Comparison of ENCODE assay signal across 17 cellular contexts in genomic region chr17:2017274-2017941, GRCh38.
DNase-seq lines count a peak whose midpoint lies in the region; ATAC-seq, FAIRE-seq and TF ChIP-seq lines count a peak whose summit lies in the region.
"Had no signal": no experiment of that assay in that cellular context is flagged by ENCODE, and none has a peak within 500 bp of the region (broad histone marks: within the 10 kb centered on the region; RNA-seq: fewer than 3 reads in every experiment).

No MANE protein-coding gene starts in this region.

- no peak overlapping the region for H3K4me3 Mint-ChIP-seq in memory B cell
- H3K4me3 Mint-ChIP-seq: activated CD4-positive, alpha-beta T cell treated with anti-CD3 and anti-CD28 coated beads for 36 hours; naive thymus-derived CD8-positive, alpha-beta T cell had no signal

- peaks cover 4% of the 10 kb centered on the region for H3K9me3 Mint-ChIP-seq in memory B cell
- H3K9me3 Mint-ChIP-seq: naive thymus-derived CD8-positive, alpha-beta T cell had no signal

- H3K4me1 Mint-ChIP-seq in memory B cell, result peaks cover 4% of the 10 kb centered on the region
- H3K4me1 Mint-ChIP-seq: activated CD4-positive, alpha-beta T cell treated with anti-CD3 and anti-CD28 coated beads for 36 hours had no signal

- peak; percentile 60 for FAIRE-seq in GM18507 (lab: Jason Lieb, UNC)
- FAIRE-seq: G401.6 had no signal

- in situ Hi-C loops in GM13977 (cut with MboI; ENCODE audit: low pct_unique_long_range_greater_than_20kb, low sequenced_read_pairs, unreplicated experiment), result no loop called here

- peak overlapping the region; percentile 28 for H3K27ac Mint-ChIP-seq in memory B cell
- H3K27ac Mint-ChIP-seq: activated CD4-positive, alpha-beta T cell treated with anti-CD3 and anti-CD28 coated beads for 36 hours had no signal

- peak; percentile 52 for DNase-seq in Ammon's horn (ENCODE audit: low spot score)
- DNase-seq in GM18507 (ENCODE audit: extremely low spot score, insufficient read length, low read depth), result no peak
- DNase-seq in RPMI8226, result peak; percentile 82
- DNase-seq in memory B cell (ENCODE audit: low spot score in 2 of 2), result no peak
- DNase-seq in NCI-H82 treated with DMSO at 0.1 percent for 48 hours (lab: John Stamatoyannopoulos, UW; ENCODE audit: unreplicated experiment), result no peak
- no peak for DNase-seq in GM13977 (ENCODE audit: low spot score)
- no peak for DNase-seq in EL
- DNase-seq in activated CD4-positive, alpha-beta T cell treated with anti-CD3 and anti-CD28 coated beads for 1 hour, result no peak
- DNase-seq: activated CD4-positive, alpha-beta T cell treated with anti-CD3 and anti-CD28 coated beads for 36 hours; activated effector memory CD4-positive, alpha-beta T cell treated with anti-CD3 and anti-CD28 coated beads, Interleukin-2, amount 50 U/mL, for 16 hours; colonic mucosa; lower lobe of right lung; naive thymus-derived CD8-positive, alpha-beta T cell; NCI-H1048; T1000 had no signal

- peak; percentile 96 for ATAC-seq in memory B cell (ENCODE audit: low read depth)
- ATAC-seq: activated CD4-positive, alpha-beta T cell treated with anti-CD3 and anti-CD28 coated beads for 36 hours; gastroesophageal sphincter; naive thymus-derived CD8-positive, alpha-beta T cell had no signal

- no peaks in the 10 kb centered on the region for H3K36me3 Mint-ChIP-seq in memory B cell

- H3K27me3 Mint-ChIP-seq in memory B cell, result peaks cover 22% of the 10 kb centered on the region

- TF ChIP-seq CTCF in GM13977 (IDR thresholded peaks at IDR 0.05; ENCODE audit: extremely low read depth, insufficient read depth, missing control alignments), result no peak

Comparison
In these comparisons a context has a peak if more than half of its experiments do, and no peak if none do; other contexts are left out.
1. DNase-seq: peak in Ammon's horn (single experiment) and RPMI8226 (single experiment); none in GM18507 (single experiment), memory B cell (0 of 2), NCI-H82 treated with DMSO at 0.1 percent for 48 hours (single experiment), GM13977 (single experiment), EL (single experiment) and activated CD4-positive, alpha-beta T cell treated with anti-CD3 and anti-CD28 coated beads for 1 hour (single experiment).